In the genomic region with DNA sequence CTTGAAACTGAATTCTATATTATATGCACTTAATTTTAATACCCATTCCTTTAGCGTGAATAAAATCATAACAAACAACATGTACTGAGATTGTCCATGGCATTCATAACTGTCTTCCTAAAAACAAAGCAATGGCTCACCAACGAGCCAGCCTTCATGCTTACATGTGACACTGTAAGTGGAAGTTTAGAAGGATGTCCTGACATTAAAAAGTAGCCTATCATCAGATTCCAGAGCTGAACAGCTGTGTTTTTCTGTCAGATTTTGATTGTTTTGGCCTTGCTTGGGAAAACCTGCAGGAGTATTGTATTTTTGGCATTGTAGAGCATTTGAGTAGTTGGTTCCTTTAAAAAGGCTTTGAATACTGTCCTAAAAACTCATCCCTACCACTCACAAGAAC, we compare ENCODE assay signal across 26 cellular contexts. TPM values are rescaled to one million over a fixed set of nuclear protein-coding genes. Genes with fewer than 3 reads are reported as not detected.
DNase-seq lines count a peak whose midpoint lies in the region; ATAC-seq and TF ChIP-seq lines count a peak whose summit lies in the region.
"Had no signal": no experiment of that assay in that cellular context is flagged by ENCODE, and none has a peak within 500 bp of the region (broad histone marks: within the 10 kb centered on the region; RNA-seq: fewer than 3 reads in every experiment).

No MANE protein-coding gene starts in this region.

- peaks cover 26% of the 10 kb centered on the region for H3F3A ChIP-seq in PC-9 (ENCODE audit: insufficient read depth, low read depth)

- ATAC-seq in activated CD8-positive, alpha-beta memory T cell treated with anti-CD3 and anti-CD28 coated beads, Interleukin-2, amount 10 ng/mL, durations not matched to agents 7 days and 5 days, result no peak
- ATAC-seq in foreskin keratinocyte (no peak), HG03457 (IDR thresholded peaks at IDR 0.05; ENCODE audit: unreplicated experiment) (no peak)

- TF ChIP-seq CTCF in PC-9 (conservative IDR thresholded peaks at IDR 0.05) (no peak), endothelial cell (IDR thresholded peaks at IDR 0.05; ENCODE audit: unreplicated experiment) (no peak), type B pancreatic cell (conservative IDR thresholded peaks at IDR 0.05) (no peak), foreskin keratinocyte (conservative IDR thresholded peaks at IDR 0.05) (no peak)

- H3K4me1 ChIP-seq in PC-9 (replicated peaks; ENCODE audit: insufficient read depth), result peaks cover 9% of the 10 kb centered on the region
- H3K4me1 ChIP-seq in foreskin keratinocyte, result no peaks in the 10 kb centered on the region
- H3K4me1 ChIP-seq: BE2C, Peyer's patch had no signal

- H3K79me2 ChIP-seq in PC-9 (ENCODE audit: low read depth), result 0 out of 2 replicates have a peak, but pooled peaks cover 3% of the 10 kb centered on the region

- no peak overlapping the region for H3K4me3 Mint-ChIP-seq in activated CD8-positive, alpha-beta memory T cell treated with anti-CD3 and anti-CD28 coated beads, Interleukin-2, amount 10 ng/mL, durations not matched to agents 7 days and 5 days
- H3K4me3 Mint-ChIP-seq in endothelial cell (ENCODE audit: unreplicated experiment) (no peak overlapping the region), type B pancreatic cell (no peak overlapping the region)
- H3K4me3 Mint-ChIP-seq: CD14-positive monocyte; CD8-positive, alpha-beta memory T cell had no signal

- DNase-seq in activated CD8-positive, alpha-beta memory T cell treated with anti-CD3 and anti-CD28 coated beads, Interleukin-2, amount 10 ng/mL, durations not matched to agents 7 days and 5 days, result no peak
- DNase-seq in activated CD8-positive, alpha-beta memory T cell treated with anti-CD3 and anti-CD28 coated beads, Interleukin-2, amount 50 U/mL, for 48 hours, result no peak
- DNase-seq in PC-9, result no peak
- no peak for DNase-seq in endothelial cell (ENCODE audit: low spot score)
- no peak for DNase-seq in type B pancreatic cell (ENCODE audit: extremely low spot score, unreplicated experiment)
- no peak for DNase-seq in foreskin keratinocyte
- DNase-seq in NOMO-1 treated with DMSO at 0.1 percent for 48 hours (lab: John Stamatoyannopoulos, UW; ENCODE audit: unreplicated experiment), result no peak
- DNase-seq: 8988T; ACHN; BE2C; CD8-positive, alpha-beta memory T cell; DMS 273 treated with DMSO at 0.1 percent for 48 hours; DMS79 treated with DMSO at 0.1 percent for 48 hours; GM23248; HCEC 1CT; NCI-H1092; NCI-H1417 treated with DMSO at 0.1 percent for 48 hours; NCI-H1694 treated with DMSO at 0.1 percent for 48 hours; NCI-H2081; NCI-H2227 treated with DMSO at 0.1 percent for 48 hours; NCI-H526 treated with DMSO at 0.1 percent for 48 hours; Peyer's patch; SHP77 treated with DMSO at 0.1 percent for 48 hours had no signal

- H3K36me3 Mint-ChIP-seq in activated CD8-positive, alpha-beta memory T cell treated with anti-CD3 and anti-CD28 coated beads, Interleukin-2, amount 10 ng/mL, durations not matched to agents 7 days and 5 days, result peaks cover 28% of the 10 kb centered on the region
- peaks cover 23% of the 10 kb centered on the region for H3K36me3 Mint-ChIP-seq in endothelial cell (ENCODE audit: low read depth, unreplicated experiment)
- peaks cover 29% of the 10 kb centered on the region for H3K36me3 Mint-ChIP-seq in type B pancreatic cell

- H3K27me3 ChIP-seq in PC-9 (ENCODE audit: insufficient read depth, low read depth) (no peaks in the 10 kb centered on the region), foreskin keratinocyte (no peaks in the 10 kb centered on the region)
- H3K27me3 ChIP-seq: BE2C, Peyer's patch had no signal

- H3K27ac ChIP-seq in PC-9 (peak overlapping the region; percentile 53), foreskin keratinocyte (no peak overlapping the region)
- H3K27ac ChIP-seq: GM23248, HL-60, Peyer's patch had no signal

- H3K36me3 ChIP-seq in PC-9 (ENCODE audit: low read depth), result peaks cover 43% of the 10 kb centered on the region; the same call in 1 of the 2 replicates

- no peaks in the 10 kb centered on the region for H3K9me2 ChIP-seq in PC-9 (ENCODE audit: insufficient read depth)

- POLR2A ChIA-PET in PC-9 (lab: Charles Lee; ENCODE audit: unreplicated experiment), result no interaction called here

- peaks cover 3% of the 10 kb centered on the region for H3K4me1 Mint-ChIP-seq in activated CD8-positive, alpha-beta memory T cell treated with anti-CD3 and anti-CD28 coated beads, Interleukin-2, amount 10 ng/mL, durations not matched to agents 7 days and 5 days
- peaks cover 21% of the 10 kb centered on the region for H3K4me1 Mint-ChIP-seq in endothelial cell (ENCODE audit: unreplicated experiment)
- H3K4me1 Mint-ChIP-seq in type B pancreatic cell (ENCODE audit: unreplicated experiment), result peaks cover 15% of the 10 kb centered on the region

- no peak overlapping the region for H3K4me3 ChIP-seq in PC-9
- H3K4me3 ChIP-seq: GM23248, Peyer's patch had no signal

- H3K9me3 Mint-ChIP-seq in activated CD8-positive, alpha-beta memory T cell treated with anti-CD3 and anti-CD28 coated beads, Interleukin-2, amount 10 ng/mL, durations not matched to agents 7 days and 5 days (ENCODE audit: low read depth), result no peaks in the 10 kb centered on the region
- H3K9me3 Mint-ChIP-seq in endothelial cell (ENCODE audit: unreplicated experiment) (no peaks in the 10 kb centered on the region), type B pancreatic cell (no peaks in the 10 kb centered on the region)
- H3K9me3 Mint-ChIP-seq: CD14-positive monocyte; CD8-positive, alpha-beta memory T cell had no signal

- H3K4me2 ChIP-seq in PC-9, result 0 out of 2 replicates have a peak overlapping the region, but pooled peaks have one; percentile 13

- no TSS peak for BruUV-seq in PC-9 (replicated peaks; lab: Mats Ljungman, UMichigan)

- no peaks in the 10 kb centered on the region for H3K9me3 ChIP-seq in PC-9 (ENCODE audit: insufficient read depth, low read depth)
- H3K9me3 ChIP-seq: BE2C, Peyer's patch had no signal

- CTCF ChIA-PET in activated CD8-positive, alpha-beta memory T cell treated with anti-CD3 and anti-CD28 coated beads, Interleukin-2, amount 10 ng/mL, durations not matched to agents 7 days and 5 days (lab: Charles Lee), result interaction anchor here (0.6 to 1.2 kb wide), 3 partner anchors 20 to 1691 kb away, joined by 3 to 4 read pairs (median 3); no protein-coding TSS in a partner anchor
- CTCF ChIA-PET in PC-9 (lab: Charles Lee), result interaction anchor here (0.7 kb wide), 1 partner anchor 184 kb away, joined by 19 read pairs; no protein-coding TSS in a partner anchor

- H3K27ac Mint-ChIP-seq in activated CD8-positive, alpha-beta memory T cell treated with anti-CD3 and anti-CD28 coated beads, Interleukin-2, amount 10 ng/mL, durations not matched to agents 7 days and 5 days, result peak overlapping the region; percentile 6
- H3K27ac Mint-ChIP-seq in endothelial cell (ENCODE audit: unreplicated experiment), result peak overlapping the region; percentile 80
- H3K27ac Mint-ChIP-seq in type B pancreatic cell, result peak overlapping the region; percentile 62
- H3K27ac Mint-ChIP-seq: CD14-positive monocyte had no signal

- intact Hi-C loops in PC-9 (cut with micrococcal nuclease; ENCODE audit: unreplicated experiment), result no loop called here

- H4K20me1 ChIP-seq in PC-9 (ENCODE audit: insufficient read depth), result peaks cover 7% of the 10 kb centered on the region; the same call in 1 of the 2 replicates

- no peak overlapping the region for H2AFZ ChIP-seq in PC-9
- H2AFZ ChIP-seq: GM23248 had no signal

- H3K27me3 Mint-ChIP-seq in activated CD8-positive, alpha-beta memory T cell treated with anti-CD3 and anti-CD28 coated beads, Interleukin-2, amount 10 ng/mL, durations not matched to agents 7 days and 5 days, result no peaks in the 10 kb centered on the region
- H3K27me3 Mint-ChIP-seq in endothelial cell (ENCODE audit: unreplicated experiment) (peaks cover 6% of the 10 kb centered on the region), type B pancreatic cell (no peaks in the 10 kb centered on the region)
- H3K27me3 Mint-ChIP-seq: CD8-positive, alpha-beta memory T cell had no signal

RNA-seq across cellular contexts. Expression of gene ANKRD10, which starts 21.3 kb away (rescaled TPM):
- 100 to 1,000 TPM; 120 to 143 TPM for total RNA-seq in activated CD8-positive, alpha-beta memory T cell treated with anti-CD3 and anti-CD28 coated beads, Interleukin-2, amount 10 ng/mL, durations not matched to agents 7 days and 5 days
- total RNA-seq in PC-9 (2021) (154 and 155 TPM in 2 replicates), endothelial cell (ENCODE audit: unreplicated experiment) (160 TPM), type B pancreatic cell (ENCODE audit: low replicate concordance) (87.9 and 142 TPM in 2 replicates), foreskin keratinocyte (29.5 and 32.9 TPM in 2 replicates)
- 11.0 and 13.3 TPM in 2 replicates for polyA plus RNA-seq in foreskin keratinocyte

Comparison
In these comparisons a context has a peak if more than half of its experiments do, and no peak if none do; other contexts are left out.
1. H3K27ac Mint-ChIP-seq: peak in every context shown above with its lines; median percentile 80 in endothelial cell; 62 in type B pancreatic cell; 6 in activated CD8-positive, alpha-beta memory T cell treated with anti-CD3 and anti-CD28 coated beads, Interleukin-2, amount 10 ng/mL, durations not matched to agents 7 days and 5 days.